ENCODE assay signal across 8 cellular contexts in the genomic region with DNA sequence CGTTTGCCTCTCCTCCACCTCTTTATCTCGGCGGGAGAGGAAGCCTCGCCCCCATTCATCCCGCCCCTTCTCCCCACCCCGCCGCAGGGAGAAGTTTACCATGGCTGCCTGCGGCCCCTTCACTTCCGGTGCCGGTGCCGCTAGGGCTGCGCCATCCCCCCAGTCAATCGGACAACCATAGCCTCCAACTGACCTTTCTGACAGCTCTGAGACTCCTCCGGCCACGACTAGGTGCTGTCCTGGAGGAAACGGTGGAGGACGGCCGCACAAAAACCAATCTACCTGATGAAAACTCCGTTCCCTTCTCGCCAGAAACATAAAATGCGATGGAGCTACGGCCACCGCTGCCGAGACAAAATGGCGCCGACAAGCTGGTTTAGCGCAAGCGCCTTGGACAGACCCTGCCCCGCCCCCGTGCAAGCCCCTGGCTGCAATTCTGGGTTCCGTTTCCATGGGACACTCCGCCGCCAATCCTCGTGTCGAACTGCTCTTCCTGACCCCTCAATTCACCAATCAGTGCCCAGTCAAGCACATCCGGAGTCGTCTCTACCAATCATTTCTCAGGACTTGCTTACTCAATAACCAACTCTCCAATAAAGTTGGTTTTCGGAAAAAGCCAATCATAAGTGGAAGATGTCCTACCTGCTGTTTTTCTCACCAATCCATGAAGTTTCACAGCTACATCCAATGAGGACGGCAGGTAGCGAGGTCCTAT. TPM values are rescaled to one million over a fixed set of nuclear protein-coding genes. Genes with fewer than 3 reads are reported as not detected.
DNase-seq lines count a peak whose midpoint lies in the region; ATAC-seq and TF ChIP-seq lines count a peak whose summit lies in the region.

No MANE protein-coding gene starts in this region.

- no peaks in the 10 kb centered on the region for H3K27me3 ChIP-seq in CD4-positive, alpha-beta memory T cell (ENCODE audit: insufficient read depth, low read length)
- no peaks in the 10 kb centered on the region for H3K27me3 ChIP-seq in lung (ENCODE audit: control insufficient read depth, insufficient read depth)

- H3K4me3 ChIP-seq in CD4-positive, alpha-beta memory T cell (ENCODE audit: low read length in 2 of 2): peak overlapping the region; percentile 76 to 96
- H3K4me3 ChIP-seq in lung: peak overlapping the region; percentile 59

- whole genome bisulfite sequencing in lung, 2 donors: 0 to 1% methylated on average over 40 of the region's 40 CpGs

- H3K9me3 Mint-ChIP-seq in CD4-positive, alpha-beta memory T cell: no peaks in the 10 kb centered on the region
- no peaks in the 10 kb centered on the region for H3K9me3 Mint-ChIP-seq in activated CD8-positive, alpha-beta T cell treated with anti-CD3 and anti-CD28 coated beads for 36 hours

- no peaks in the 10 kb centered on the region for H3K27me3 Mint-ChIP-seq in CD4-positive, alpha-beta memory T cell
- H3K27me3 Mint-ChIP-seq in activated CD8-positive, alpha-beta T cell treated with anti-CD3 and anti-CD28 coated beads for 36 hours: no peaks in the 10 kb centered on the region

- H3K9me3 ChIP-seq in CD4-positive, alpha-beta memory T cell (ENCODE audit: control insufficient read depth in 1 of 2, low read length in 2 of 2): no peaks in the 10 kb centered on the region
- peaks cover 0 to 4% of the 10 kb centered on the region in 2 donors for H3K9me3 ChIP-seq in lung (ENCODE audit: control insufficient read depth in 2 of 2, insufficient read depth in 1 of 2, low read length in 1 of 2)

- H3K36me3 Mint-ChIP-seq in CD4-positive, alpha-beta memory T cell: peaks cover 27 to 41% of the 10 kb centered on the region in 2 donors
- peaks cover 45% of the 10 kb centered on the region for H3K36me3 Mint-ChIP-seq in activated CD8-positive, alpha-beta T cell treated with anti-CD3 and anti-CD28 coated beads for 36 hours (ENCODE audit: low read depth)

- H3K27ac Mint-ChIP-seq in CD4-positive, alpha-beta memory T cell: no peak overlapping the region
- no peak overlapping the region for H3K27ac Mint-ChIP-seq in activated CD8-positive, alpha-beta T cell treated with anti-CD3 and anti-CD28 coated beads for 36 hours

- peak overlapping the region; percentile 94 for H3K27ac ChIP-seq in CD4-positive, alpha-beta memory T cell (ENCODE audit: low read depth, low read length)
- H3K27ac ChIP-seq in lung (ENCODE audit: low read depth in 1 of 2, low read length in 1 of 2): peak overlapping the region; percentile 98 to 100

- ATAC-seq in GM19452 (IDR thresholded peaks at IDR 0.05; ENCODE audit: unreplicated experiment) (peak; percentile 83), HG03575 (IDR thresholded peaks at IDR 0.05; ENCODE audit: extremely low read depth, insufficient number of reproducible peaks, low FRiP score, unreplicated experiment) (peak; percentile 75), lung (ENCODE audit: insufficient read depth, low FRiP score) (peak; percentile 93)
- ATAC-seq in activated CD8-positive, alpha-beta T cell treated with anti-CD3 and anti-CD28 coated beads for 36 hours: peak; percentile 88

- POLR2A ChIA-PET in CD4-positive, alpha-beta memory T cell (lab: Charles Lee; ENCODE audit: partially characterized antibody): interaction anchor here (0.8 to 4.5 kb wide), 37 partner anchors 9 to 1951 kb away, joined by 3 to 91 read pairs (median 7); a partner anchor contains a TSS
- POLR2A ChIA-PET in activated CD8-positive, alpha-beta T cell treated with anti-CD3 and anti-CD28 coated beads for 36 hours (lab: Charles Lee): interaction anchor here (0.6 to 3.1 kb wide), 18 partner anchors 9 to 143 kb away, joined by 3 to 22 read pairs (median 6); a partner anchor contains a TSS

- no peak overlapping the region for H3K4me3 Mint-ChIP-seq in CD4-positive, alpha-beta memory T cell
- H3K4me3 Mint-ChIP-seq in activated CD8-positive, alpha-beta T cell treated with anti-CD3 and anti-CD28 coated beads for 36 hours: no peak overlapping the region

- TF ChIP-seq CTCF in activated CD8-positive, alpha-beta T cell treated with anti-CD3 and anti-CD28 coated beads for 36 hours (IDR thresholded peaks at IDR 0.05): no peak
- TF ChIP-seq CTCF in lung (IDR thresholded peaks at IDR 0.05; ENCODE audit: control extremely low read depth, extremely low read depth): no peak

- H3K4me1 Mint-ChIP-seq in CD4-positive, alpha-beta memory T cell: peaks cover 26 to 66% (median 30%) of the 10 kb centered on the region in 4 donors
- peaks cover 37% of the 10 kb centered on the region for H3K4me1 Mint-ChIP-seq in activated CD8-positive, alpha-beta T cell treated with anti-CD3 and anti-CD28 coated beads for 36 hours (ENCODE audit: low read depth)

- CTCF ChIA-PET in CD4-positive, alpha-beta memory T cell (lab: Charles Lee; ENCODE audit: partially characterized antibody): interaction anchor here (0.5 to 1.6 kb wide), 13 partner anchors 12 to 131 kb away, joined by 3 to 6 read pairs (median 3); a partner anchor contains a TSS
- CTCF ChIA-PET in activated CD8-positive, alpha-beta T cell treated with anti-CD3 and anti-CD28 coated beads for 36 hours (lab: Charles Lee): interaction anchor here (1.0 to 1.3 kb wide), 6 partner anchors 9 to 100 kb away, joined by 3 to 4 read pairs (median 3); no protein-coding TSS in a partner anchor

- peaks cover 16% of the 10 kb centered on the region for H3K36me3 ChIP-seq in CD4-positive, alpha-beta memory T cell (ENCODE audit: insufficient read depth, low read length)
- H3K36me3 ChIP-seq in lung (ENCODE audit: control insufficient read depth in 2 of 2, insufficient read depth in 2 of 2, low read length in 2 of 2): peaks cover 6 to 10% of the 10 kb centered on the region in 2 donors

- intact Hi-C loops in CD4-positive, alpha-beta memory T cell (cut with micrococcal nuclease): loop anchor here (1.0 to 2.0 kb wide), 7 partner anchors 9 to 129 kb away; a partner anchor contains a TSS
- intact Hi-C loops in activated CD8-positive, alpha-beta T cell treated with anti-CD3 and anti-CD28 coated beads for 36 hours (cut with micrococcal nuclease): loop anchor here (2.0 to 10.0 kb wide), 2 partner anchors 53 to 127 kb away; a partner anchor contains a TSS

- H3K4me1 ChIP-seq in CD4-positive, alpha-beta memory T cell (ENCODE audit: insufficient read depth, low read length): peaks cover 58% of the 10 kb centered on the region
- H3K4me1 ChIP-seq in lung (ENCODE audit: control insufficient read depth in 2 of 2, insufficient read depth in 2 of 2, low read length in 2 of 2): peaks cover 2 to 8% of the 10 kb centered on the region in 2 donors

- peak; percentile 98 to 100 (median 99) for DNase-seq in CD4-positive, alpha-beta memory T cell
- peak; percentile 97 for DNase-seq in NCI-H82 treated with DMSO at 0.1 percent for 48 hours (lab: John Stamatoyannopoulos, UW; ENCODE audit: unreplicated experiment)
- peak; percentile 99 for DNase-seq in activated CD8-positive, alpha-beta T cell treated with anti-CD3 and anti-CD28 coated beads for 36 hours
- DNase-seq in effector CD8-positive, alpha-beta T cell (lab: John Stamatoyannopoulos, UW): peak; percentile 96
- peak; percentile 99 for DNase-seq in lung (ENCODE audit: low spot score)
- DNase-seq in stimulated activated CD4-positive, alpha-beta T cell treated with anti-CD3 and anti-CD28 coated beads, TNF-alpha, amount 100 ng/mL, for 4 hours (ENCODE audit: low read depth in 3 of 3): peak; percentile 91 to 97 (median 95)

RNA-seq across cellular contexts. Expression of a gene that starts 0.4 kb away (rescaled TPM):
- 10 to 100 TPM; 80.0 to 84.1 TPM for total RNA-seq in CD4-positive, alpha-beta memory T cell
- polyA plus RNA-seq in CD4-positive, alpha-beta memory T cell: 10 to 100 TPM; 12.8 to 37.5 TPM
- 10 to 100 TPM; 22.1 to 22.4 TPM for total RNA-seq in activated CD8-positive, alpha-beta T cell treated with anti-CD3 and anti-CD28 coated beads for 36 hours
- 10 to 100 TPM; 21.5 to 49.3 TPM for total RNA-seq in lung
- polyA plus RNA-seq in lung: 1 to 10 TPM; 7.3 to 8.9 TPM

RNA-seq across cellular contexts. Expression of a gene that starts 53.3 kb away (rescaled TPM):
- 100 to 1,000 TPM; 133 to 138 TPM for total RNA-seq in CD4-positive, alpha-beta memory T cell
- polyA plus RNA-seq in CD4-positive, alpha-beta memory T cell: 100 to 1,000 TPM; 167 to 180 TPM
- total RNA-seq in activated CD8-positive, alpha-beta T cell treated with anti-CD3 and anti-CD28 coated beads for 36 hours: 100 to 1,000 TPM; 378 to 401 TPM
- 100 to 1,000 TPM in 1 of 2 donors, 10 to 100 TPM in 1; 64.3 to 167 TPM for total RNA-seq in lung
- 100 to 1,000 TPM; 194 to 302 TPM for polyA plus RNA-seq in lung

Comparison
In these comparisons a context has a peak if more than half of its experiments do, and no peak if none do; other contexts are left out.
1. Peak in every context shown above with its lines: DNase-seq, ATAC-seq, H3K4me3 ChIP-seq and H3K27ac ChIP-seq.